ENCODE assay signal across 24 cellular contexts in genomic region chr10:43045631-43046287, GRCh38. TPM values are rescaled to one million over a fixed set of nuclear protein-coding genes. Genes with fewer than 3 reads are reported as not detected.
DNase-seq lines count a peak whose midpoint lies in the region; ATAC-seq, FAIRE-seq and TF ChIP-seq lines count a peak whose summit lies in the region.
"Had no signal": no experiment of that assay in that cellular context is flagged by ENCODE, and none has a peak within 500 bp of the region (broad histone marks: within the 10 kb centered on the region; RNA-seq: fewer than 3 reads in every experiment).

No MANE protein-coding gene starts in this region.

- no peaks in the 10 kb centered on the region for H3K4me1 Mint-ChIP-seq in natural killer cell
- H3K4me1 Mint-ChIP-seq: activated T-helper 17 cell treated with anti-CD3 and anti-CD28 coated beads, Interleukin-2, amount 50 U/mL, for 72 hours had no signal

- no peak overlapping the region for H2AFZ ChIP-seq in K562 (ENCODE audit: low read depth, low read length)

- H3K36me3 ChIP-seq in K562 (ENCODE audit: control insufficient read depth, insufficient read depth, low read length), result no peaks in the 10 kb centered on the region
- H3K36me3 ChIP-seq in upper lobe of right lung, result no peaks in the 10 kb centered on the region
- H3K36me3 ChIP-seq: gastroesophageal sphincter, thyroid gland had no signal

- no peaks in the 10 kb centered on the region for H3K9me3 Mint-ChIP-seq in natural killer cell
- H3K9me3 Mint-ChIP-seq: activated T-helper 17 cell treated with anti-CD3 and anti-CD28 coated beads, Interleukin-2, amount 50 U/mL, for 72 hours; CD8-positive, alpha-beta T cell; naive B cell had no signal

- H3K27ac ChIP-seq in K562 (ENCODE audit: extremely low read depth, low read depth, low read length) (no peak overlapping the region), upper lobe of right lung (no peak overlapping the region)
- H3K27ac ChIP-seq: gastroesophageal sphincter, psoas muscle, thyroid gland had no signal

- H3K27me3 Mint-ChIP-seq in natural killer cell (ENCODE audit: low read depth in 2 of 2), result peaks cover 0 to 3% of the 10 kb centered on the region in 2 donors
- H3K27me3 Mint-ChIP-seq: activated T-helper 17 cell treated with anti-CD3 and anti-CD28 coated beads, Interleukin-2, amount 50 U/mL, for 72 hours had no signal

- H3K27ac Mint-ChIP-seq in natural killer cell, result no peak overlapping the region
- H3K27ac Mint-ChIP-seq: activated T-helper 17 cell treated with anti-CD3 and anti-CD28 coated beads, Interleukin-2, amount 50 U/mL, for 72 hours; CD8-positive, alpha-beta T cell; naive B cell had no signal

- TF ChIP-seq CTCF in K562 (IDR thresholded peaks at IDR 0.05 in 2 of 3, conservative IDR thresholded peaks at IDR 0.05 in 1 of 3; ENCODE audit: insufficient read depth in 2 of 3, low read depth in 1 of 3, low read length in 3 of 3) (no peak), natural killer cell (IDR thresholded peaks at IDR 0.05) (no peak), upper lobe of right lung (IDR thresholded peaks at IDR 0.05) (no peak)

- BruUV-seq in K562 (replicated peaks; lab: Mats Ljungman, UMichigan), result no TSS peak

- POLR2A ChIA-PET in K562 (lab: Yijun Ruan, JAX), result no interaction called here

- H3K9ac ChIP-seq in K562 (ENCODE audit: insufficient read depth in 1 of 2, low read depth in 2 of 2, low read length in 2 of 2), result no peak overlapping the region

- H3K4me3 ChIP-seq in K562, result no peak overlapping the region
- no peak overlapping the region for H3K4me3 ChIP-seq in upper lobe of right lung
- H3K4me3 ChIP-seq: gastroesophageal sphincter, lung, psoas muscle, thyroid gland had no signal

- H3K9me3 ChIP-seq in K562 (replicated peaks; ENCODE audit: control insufficient read depth, insufficient read depth, low read depth, low read length) (no peaks in the 10 kb centered on the region), upper lobe of right lung (no peaks in the 10 kb centered on the region)
- H3K9me3 ChIP-seq: gastroesophageal sphincter, psoas muscle, thyroid gland had no signal

- TF ChIP-seq RAD21 in K562 (CRISPR knock-in tag; conservative IDR thresholded peaks at IDR 0.05 in 1 of 2, IDR thresholded peaks at IDR 0.05 in 1 of 2), result no peak

- in situ Hi-C loops in K562 (cut with MboI), result no loop called here

- peak; percentile 41 for DNase-seq in activated effector memory CD4-positive, alpha-beta T cell treated with anti-CD3 and anti-CD28 coated beads, Interleukin-2, amount 50 U/mL, for 16 hours
- DNase-seq in activated effector memory CD4-positive, alpha-beta T cell treated with Interleukin-2 at 50 U/mL for 16 hours, result no peak
- DNase-seq in K562 (ENCODE audit: extremely low read depth in 1 of 4, low spot score in 3 of 4) (no peak), natural killer cell (peak; percentile 9), upper lobe of right lung (peak; percentile 49), nucleus accumbens (lab: John Stamatoyannopoulos, UW) (no peak), NCI-H1436 (lab: John Stamatoyannopoulos, UW) (no peak)
- DNase-seq: activated CD4-positive, alpha-beta T cell treated with anti-CD3 and anti-CD28 coated beads, Interleukin-2, amount 50 U/mL, for 48 hours; caudate nucleus; CD8-positive, alpha-beta T cell; DND-41; GOT3; naive B cell; NCI-H187; NK-92 treated with Interleukin-12 subunit alpha and Interleukin-12 subunit beta, amount 100 ng/mL, for 24 hours; psoas muscle; stimulated activated CD4-positive, alpha-beta T cell treated with anti-CD3 and anti-CD28 coated beads, Interleukin-12 subunit alpha, Interleukin-12 subunit beta, amount 100 ng/mL, for 4 hours; thyroid gland had no signal

- H3K4me1 ChIP-seq in K562 (replicated peaks in 1 of 2; ENCODE audit: control insufficient read depth in 2 of 2, insufficient read depth in 2 of 2, low read length in 2 of 2) (peaks cover 0 to 4% of the 10 kb centered on the region in 2 experiments; a peak in 2 of 5 replicates), upper lobe of right lung (no peaks in the 10 kb centered on the region)
- H3K4me1 ChIP-seq: gastroesophageal sphincter, psoas muscle, thyroid gland had no signal

- intact Hi-C loops in K562 (cut with micrococcal nuclease) (no loop called here), natural killer cell (cut with micrococcal nuclease) (no loop called here), upper lobe of right lung (cut with DNase I) (no loop called here)

- H3K4me3 Mint-ChIP-seq in natural killer cell, result no peak overlapping the region
- H3K4me3 Mint-ChIP-seq: activated T-helper 17 cell treated with anti-CD3 and anti-CD28 coated beads, Interleukin-2, amount 50 U/mL, for 72 hours; CD8-positive, alpha-beta T cell; naive B cell had no signal

- no peak for FAIRE-seq in K562 (lab: Jason Lieb, UNC)
- FAIRE-seq: GM18507 had no signal

- H3K9me1 ChIP-seq in K562 (ENCODE audit: control insufficient read depth, insufficient read depth, low read length), result peaks cover 2% of the 10 kb centered on the region

- TF ChIP-seq POLR2A in K562 (conservative IDR thresholded peaks at IDR 0.05), result no peak

- H3K27me3 ChIP-seq in K562 (ENCODE audit: control insufficient read depth in 2 of 2, insufficient read depth in 2 of 2, low read length in 2 of 2), result peaks cover 0 to 20% of the 10 kb centered on the region in 2 experiments; a peak in 2 of 5 replicates
- H3K27me3 ChIP-seq in upper lobe of right lung, result no peaks in the 10 kb centered on the region
- H3K27me3 ChIP-seq: thyroid gland had no signal

- H3K79me2 ChIP-seq in K562 (ENCODE audit: control insufficient read depth, insufficient read depth, low read length), result no peaks in the 10 kb centered on the region

- CTCF ChIA-PET in K562 (lab: Yijun Ruan, JAX; ENCODE audit: low intra/inter-chr PET ratio), result no interaction called here

- no peaks in the 10 kb centered on the region for H4K20me1 ChIP-seq in K562 (replicated peaks; ENCODE audit: control insufficient read depth, insufficient read depth, low read length)

- TF ChIP-seq EP300 in K562 (IDR thresholded peaks at IDR 0.05; ENCODE audit: low read length), result no peak

- H3K4me2 ChIP-seq in K562 (ENCODE audit: insufficient read depth, low read length), result no peak overlapping the region

- WGBS in K562 (ENCODE audit: insufficient coverage, low coverage, missing lambda C conversion rate), result under 1% methylated on average over 11 of the region's 11 CpGs

- peak; percentile 8; the same call in 1 of the 3 replicates for ATAC-seq in K562
- ATAC-seq in natural killer cell, result no peak
- ATAC-seq in upper lobe of right lung, result no peak
- ATAC-seq in GM19023 (IDR thresholded peaks at IDR 0.05; ENCODE audit: unreplicated experiment), result no peak
- ATAC-seq: activated T-helper 17 cell treated with anti-CD3 and anti-CD28 coated beads, Interleukin-2, amount 50 U/mL, for 72 hours; CD8-positive, alpha-beta T cell; gastroesophageal sphincter; psoas muscle had no signal

- H3K36me3 Mint-ChIP-seq in natural killer cell, result no peaks in the 10 kb centered on the region
- H3K36me3 Mint-ChIP-seq: CD8-positive, alpha-beta T cell; naive B cell had no signal

TF ChIP-seq in K562, 482 proteins besides CTCF, POLR2A, EP300 and RAD21:
- TF ChIP-seq KDM4B (IDR thresholded peaks at IDR 0.05; ENCODE audit: borderline replicate concordance in 2 of 2, low read depth in 1 of 2) (no peak), NUFIP1 (IDR thresholded peaks at IDR 0.05; ENCODE audit: partially characterized antibody) (no peak), SNIP1 (IDR thresholded peaks at IDR 0.05; ENCODE audit: low read depth) (no peak), SIN3B (IDR thresholded peaks at IDR 0.05; ENCODE audit: low read depth) (no peak), DPF2 (IDR thresholded peaks at IDR 0.05) (no peak), GTF2A2 (tag; IDR thresholded peaks at IDR 0.05) (no peak), MAFK (IDR thresholded peaks at IDR 0.05; ENCODE audit: low read length) (no peak), ZNF699 (CRISPR knock-in tag; IDR thresholded peaks at IDR 0.05; ENCODE audit: insufficient replicate concordance) (no peak), ZC3H11A (IDR thresholded peaks at IDR 0.05; ENCODE audit: low read depth, low read length) (no peak)

RNA-seq across cellular contexts. Expression of gene RET, which starts 31.1 kb away (rescaled TPM):
- total RNA-seq in K562 (2011; cell fraction: chromatin; rRNA removed; ENCODE audit: low replicate concordance), result not detected in 2 replicates
- total RNA-seq in K562 (2011; cell fraction: nucleolus; rRNA removed), result not detected in 2 replicates
- total RNA-seq in K562 (2011; cell fraction: nucleoplasm; rRNA removed), result not detected in 2 replicates
- total RNA-seq in K562 (2014; rRNA removed) (0.05 TPM in 1 of 2 replicates, not detected in the other), K562 (2014; rRNA removed; fragmentation: Illumina TruSeq; extraction: Trizol) (not detected in 2 replicates), K562 (2015; rRNA removed; fragmentation: Illumina TruSeq; extraction: Trizol) (not detected in 2 replicates), K562 (2021) (0.04 TPM in 1 of 2 replicates, not detected in the other), natural killer cell (under 1 TPM in 1 of 3 donors, not detected in 2; 0.16 TPM), upper lobe of right lung (1.0 TPM)
- polyA plus RNA-seq in K562 (2011; rRNA removed) (not detected in 2 replicates), K562 (2014; fragmentation: Illumina TruSeq; extraction: Trizol) (not detected in 2 replicates), K562 (2014; fragmentation: Nextera tagmentation; extraction: Ambion mirVana) (not detected), K562 (2014; rRNA removed) (not detected in 2 replicates)
- not detected in 2 replicates for polyA plus RNA-seq in K562 (2011; cell fraction: cytosol; rRNA removed)
- not detected in 2 replicates for polyA plus RNA-seq in K562 (2011; cell fraction: nucleus; rRNA removed)
- not detected in 2 replicates for polyA plus RNA-seq in K562 (2012)
- not detected in 2 replicates for polyA minus RNA-seq in K562 (2011; rRNA and poly(A)+ RNA removed)
- polyA minus RNA-seq in K562 (2011; cell fraction: cytosol; rRNA and poly(A)+ RNA removed), result not detected in 2 replicates
- polyA minus RNA-seq in K562 (2011; cell fraction: nucleus; rRNA and poly(A)+ RNA removed), result not detected in 2 replicates
- total RNA-seq: CD8-positive, alpha-beta T cell; MCF 10A had no signal

Comparison
In these comparisons a context has a peak if more than half of its experiments do, and no peak if none do; other contexts are left out.
1. DNase-seq: peak in activated effector memory CD4-positive, alpha-beta T cell treated with anti-CD3 and anti-CD28 coated beads, Interleukin-2, amount 50 U/mL, for 16 hours (single experiment), natural killer cell (single experiment) and upper lobe of right lung (single experiment); none in activated effector memory CD4-positive, alpha-beta T cell treated with Interleukin-2 at 50 U/mL for 16 hours (single experiment), K562 (0 of 4), nucleus accumbens (0 of 56) and NCI-H1436 (single experiment).